9 cellular contexts compared by ENCODE assay signal in the genomic region with DNA sequence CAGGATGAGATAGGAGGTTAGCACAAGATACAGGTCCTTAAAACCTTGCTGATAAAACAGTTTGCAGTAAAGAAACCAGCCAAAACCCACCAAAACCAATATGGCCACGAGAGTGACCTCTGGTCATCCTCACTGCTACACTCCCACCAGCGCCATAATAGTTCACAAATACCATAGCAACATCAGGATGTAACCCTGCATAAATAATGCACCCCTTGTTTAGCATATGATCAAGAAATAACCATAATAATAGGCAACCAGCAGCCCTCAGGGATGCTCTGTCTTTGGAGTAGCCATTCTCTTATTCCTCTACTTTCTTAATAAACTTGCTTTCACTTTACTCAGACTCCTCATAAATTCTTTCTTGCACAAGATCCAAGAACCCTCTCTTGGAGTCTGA.
"Had no signal": no experiment of that assay in that cellular context is flagged by ENCODE, and none has a peak within 500 bp of the region (broad histone marks: within the 10 kb centered on the region; RNA-seq: fewer than 3 reads in every experiment).

No MANE protein-coding gene starts in this region.

- DNase-seq: GOT3, H9, HFFc6, IMR-90, KG1 had no signal

- H3K27ac Mint-ChIP-seq: H9, HFFc6 had no signal

- H3K9me3 Mint-ChIP-seq: HFFc6 had no signal

- FAIRE-seq: H54, K562 had no signal

- ATAC-seq: HCT116, K562 had no signal

- H3K27ac ChIP-seq: HL-60 had no signal

- H3K4me3 Mint-ChIP-seq: HFFc6 had no signal

- H3K4me3 ChIP-seq: K562 had no signal
